ENCODE assay signal across 31 cellular contexts in the genomic region with DNA sequence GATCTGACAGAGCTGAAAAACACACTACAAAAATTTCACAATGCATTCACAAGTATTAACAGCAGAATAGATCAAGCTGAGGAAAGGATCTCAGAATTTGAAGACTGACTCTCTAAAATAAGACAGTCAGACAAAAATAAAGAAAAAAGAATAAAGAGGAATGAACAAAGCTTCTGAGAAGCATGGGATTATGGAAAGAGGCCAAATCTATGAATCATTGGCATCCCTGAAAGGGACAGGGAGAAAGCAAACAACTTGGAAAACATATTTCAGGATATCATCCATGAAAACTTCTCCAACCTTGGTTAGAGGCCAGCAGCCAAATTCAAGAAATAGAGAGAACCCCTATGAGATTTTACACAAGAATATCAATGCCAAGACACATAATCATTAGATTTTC.
DNase-seq lines count a peak whose midpoint lies in the region; ATAC-seq, FAIRE-seq and TF ChIP-seq lines count a peak whose summit lies in the region.
"Had no signal": no experiment of that assay in that cellular context is flagged by ENCODE, and none has a peak within 500 bp of the region (broad histone marks: within the 10 kb centered on the region; RNA-seq: fewer than 3 reads in every experiment).

No MANE protein-coding gene starts in this region.

- H3K4me1 ChIP-seq in endothelial cell of umbilical vein (ENCODE audit: control insufficient read depth, extremely low read depth, insufficient read depth, low read length): peaks cover 3% of the 10 kb centered on the region
- H3K4me1 ChIP-seq: BLaER1, gastrocnemius medialis, prostate gland, transverse colon had no signal

- H3K27ac Mint-ChIP-seq in HFFc6: no peak overlapping the region
- H3K27ac Mint-ChIP-seq in activated T-helper 1 cell treated with anti-CD3 and anti-CD28 coated beads, Interleukin-12 subunit alpha, Interleukin-12 subunit beta, Interleukin-2, Interleukin-4 antibody, amounts not matched to agents 30 ng/mL and 10 ng/mL and 1 ng/mL, durations not matched to agents 14 hours and 24 hours and 36 hours: no peak overlapping the region
- H3K27ac Mint-ChIP-seq: activated CD4-positive, alpha-beta memory T cell treated with anti-CD3 and anti-CD28 coated beads for 36 hours; naive thymus-derived CD8-positive, alpha-beta T cell had no signal

- intact Hi-C loops in endothelial cell of umbilical vein (cut with micrococcal nuclease): no loop called here
- intact Hi-C loops in activated T-helper 1 cell treated with anti-CD3 and anti-CD28 coated beads, Interleukin-12 subunit alpha, Interleukin-12 subunit beta, Interleukin-2, Interleukin-4 antibody, amounts not matched to agents 30 ng/mL and 10 ng/mL and 1 ng/mL, durations not matched to agents 14 hours and 24 hours and 36 hours (cut with micrococcal nuclease): no loop called here

- peaks cover 4% of the 10 kb centered on the region for H3K27me3 Mint-ChIP-seq in HFFc6 (ENCODE audit: insufficient read depth)
- no peaks in the 10 kb centered on the region for H3K27me3 Mint-ChIP-seq in activated T-helper 1 cell treated with anti-CD3 and anti-CD28 coated beads, Interleukin-12 subunit alpha, Interleukin-12 subunit beta, Interleukin-2, Interleukin-4 antibody, amounts not matched to agents 30 ng/mL and 10 ng/mL and 1 ng/mL, durations not matched to agents 14 hours and 24 hours and 36 hours (ENCODE audit: insufficient read depth)
- H3K27me3 Mint-ChIP-seq: activated CD4-positive, alpha-beta memory T cell treated with anti-CD3 and anti-CD28 coated beads for 36 hours had no signal

- H3K27ac ChIP-seq in endothelial cell of umbilical vein (ENCODE audit: insufficient read depth, low read depth, low read length): no peak overlapping the region
- H3K27ac ChIP-seq: BLaER1, brain microvascular endothelial cell, gastrocnemius medialis, hepatocyte, KMS-11, PC-9, prostate gland, transverse colon had no signal

- no peaks in the 10 kb centered on the region for H3K9me1 ChIP-seq in endothelial cell of umbilical vein (replicated peaks; ENCODE audit: control insufficient read depth, extremely low read depth, insufficient read depth, low read length)

- POLR2A ChIA-PET in endothelial cell of umbilical vein (lab: Charles Lee): no interaction called here

- no peak overlapping the region for H2AFZ ChIP-seq in endothelial cell of umbilical vein (ENCODE audit: low read depth, low read length)
- H2AFZ ChIP-seq: hepatocyte, PC-9 had no signal

- H3K4me3 Mint-ChIP-seq in HFFc6: no peak overlapping the region
- H3K4me3 Mint-ChIP-seq in activated T-helper 1 cell treated with anti-CD3 and anti-CD28 coated beads, Interleukin-12 subunit alpha, Interleukin-12 subunit beta, Interleukin-2, Interleukin-4 antibody, amounts not matched to agents 30 ng/mL and 10 ng/mL and 1 ng/mL, durations not matched to agents 14 hours and 24 hours and 36 hours: no peak overlapping the region
- H3K4me3 Mint-ChIP-seq: activated CD4-positive, alpha-beta memory T cell treated with anti-CD3 and anti-CD28 coated beads for 36 hours; naive thymus-derived CD8-positive, alpha-beta T cell had no signal

- no peaks in the 10 kb centered on the region for H3K36me3 ChIP-seq in endothelial cell of umbilical vein (ENCODE audit: control insufficient read depth in 2 of 2, extremely low read depth in 1 of 2, insufficient read depth in 2 of 2, low read length in 2 of 2)
- H3K36me3 ChIP-seq: BLaER1, brain microvascular endothelial cell, gastrocnemius medialis, prostate gland, transverse colon had no signal

- peaks cover 9% of the 10 kb centered on the region for H3K4me1 Mint-ChIP-seq in HFFc6 (ENCODE audit: low read depth)
- H3K4me1 Mint-ChIP-seq in activated T-helper 1 cell treated with anti-CD3 and anti-CD28 coated beads, Interleukin-12 subunit alpha, Interleukin-12 subunit beta, Interleukin-2, Interleukin-4 antibody, amounts not matched to agents 30 ng/mL and 10 ng/mL and 1 ng/mL, durations not matched to agents 14 hours and 24 hours and 36 hours (ENCODE audit: low read depth): no peaks in the 10 kb centered on the region
- H3K4me1 Mint-ChIP-seq: naive thymus-derived CD8-positive, alpha-beta T cell had no signal

- H4K20me1 ChIP-seq in endothelial cell of umbilical vein (replicated peaks; ENCODE audit: control insufficient read depth, extremely low read depth, insufficient read depth, low read length): no peaks in the 10 kb centered on the region
- H4K20me1 ChIP-seq: BLaER1 had no signal

- H3K9ac ChIP-seq in endothelial cell of umbilical vein (replicated peaks; ENCODE audit: extremely low read depth, insufficient read depth, low read length): no peak overlapping the region
- H3K9ac ChIP-seq: BLaER1, KMS-11 had no signal

- TF ChIP-seq CTCF in HFFc6 (IDR thresholded peaks at IDR 0.05) (no peak), endothelial cell of umbilical vein (IDR thresholded peaks at IDR 0.05; ENCODE audit: extremely low read depth in 1 of 2, insufficient read depth in 1 of 2, low read depth in 1 of 2, low read length in 2 of 2) (no peak)

- no TSS peak for BruUV-seq in endothelial cell of umbilical vein (replicated peaks; lab: Mats Ljungman, UMichigan)

- CTCF ChIA-PET in endothelial cell of umbilical vein (lab: Charles Lee): interaction anchor here (0.8 to 1.0 kb wide), 2 partner anchors 12 to 183 kb away, joined by 3 to 4 read pairs; no protein-coding TSS in a partner anchor

- FAIRE-seq in RCC 7860 (lab: Jason Lieb, UNC): peak; percentile 16
- FAIRE-seq in endothelial cell of umbilical vein (lab: Jason Lieb, UNC): peak; percentile 42

- dilution Hi-C loops in endothelial cell of umbilical vein (cut with MboI; ENCODE audit: extremely low pct_ligation_motif_present, low sequenced_read_pairs): no loop called here

- peaks cover 13% of the 10 kb centered on the region for H3K36me3 Mint-ChIP-seq in HFFc6 (ENCODE audit: low read depth)
- no peaks in the 10 kb centered on the region for H3K36me3 Mint-ChIP-seq in activated T-helper 1 cell treated with anti-CD3 and anti-CD28 coated beads, Interleukin-12 subunit alpha, Interleukin-12 subunit beta, Interleukin-2, Interleukin-4 antibody, amounts not matched to agents 30 ng/mL and 10 ng/mL and 1 ng/mL, durations not matched to agents 14 hours and 24 hours and 36 hours (ENCODE audit: low read depth)
- H3K36me3 Mint-ChIP-seq: activated CD4-positive, alpha-beta memory T cell treated with anti-CD3 and anti-CD28 coated beads for 36 hours; naive thymus-derived CD8-positive, alpha-beta T cell had no signal

- H3K9me3 ChIP-seq in endothelial cell of umbilical vein (replicated peaks; ENCODE audit: control insufficient read depth, insufficient read depth, low read length): no peaks in the 10 kb centered on the region
- H3K9me3 ChIP-seq: BLaER1, gastrocnemius medialis, prostate gland, transverse colon had no signal

- ATAC-seq in stimulated activated naive CD8-positive, alpha-beta T cell treated with anti-CD3 and anti-CD28 coated beads, Interleukin-15, Interleukin-2, amounts not matched to agents 100 U/mL and 50 U/mL, for 24 hours: no peak
- ATAC-seq: activated CD4-positive, CD25-positive, alpha-beta regulatory T cell treated with anti-CD3 and anti-CD28 coated beads, Interleukin-2, amount 50 U/mL, for 24 hours; gastrocnemius medialis; naive thymus-derived CD8-positive, alpha-beta T cell had no signal

- TF ChIP-seq POLR2A in endothelial cell of umbilical vein (IDR thresholded peaks at IDR 0.05; ENCODE audit: low read depth, low read length): no peak

- DNase-seq in HFFc6 (peak; percentile 34), RCC 7860 (ENCODE audit: low spot score) (no peak), endothelial cell of umbilical vein (ENCODE audit: low read depth, low spot score) (peak; percentile 60), renal cortical epithelial cell (ENCODE audit: low read depth) (peak; percentile 42), hepatic stellate cell (ENCODE audit: low spot score) (no peak)
- DNase-seq in stimulated activated naive CD8-positive, alpha-beta T cell treated with anti-CD3 and anti-CD28 coated beads, Interleukin-15, Interleukin-2, amounts not matched to agents 100 U/mL and 50 U/mL, for 24 hours: no peak
- DNase-seq in activated CD4-positive, alpha-beta T cell treated with anti-CD3 and anti-CD28 coated beads, Interleukin-2, amount 50 U/mL, for 4 hours: no peak
- no peak for DNase-seq in activated T-helper 1 cell treated with anti-CD3 and anti-CD28 coated beads, Interleukin-12 subunit alpha, Interleukin-12 subunit beta, Interleukin-2, Interleukin-4 antibody, amounts not matched to agents 30 ng/mL and 10 ng/mL and 1 ng/mL, durations not matched to agents 14 hours and 24 hours and 36 hours (ENCODE audit: low spot score)
- DNase-seq: activated CD4-positive, alpha-beta memory T cell treated with anti-CD3 and anti-CD28 coated beads for 36 hours; activated CD8-positive, alpha-beta memory T cell treated with anti-CD3 and anti-CD28 coated beads, Interleukin-2, amount 50 U/mL, for 4 hours; activated naive CD4-positive, alpha-beta T cell treated with Interleukin-2 at 50 U/mL for 16 hours; brain microvascular endothelial cell; effector CD8-positive, alpha-beta T cell; gastrocnemius medialis; GDM1; naive thymus-derived CD8-positive, alpha-beta T cell; NCI-H1436; NCI-H2081; NCI-H526; NK-92 treated with Interleukin-12 subunit alpha and Interleukin-12 subunit beta, amount 100 ng/mL, for 24 hours; PC-9; Right ventricle myocardium superior; stimulated activated CD4-positive, alpha-beta T cell treated with anti-CD3 and anti-CD28 coated beads, Interleukin-4, amount 100 ng/mL, for 24 hours; T-helper 2 cell; transverse colon had no signal

- H3K79me2 ChIP-seq in endothelial cell of umbilical vein (ENCODE audit: control insufficient read depth, insufficient read depth, low read length): no peaks in the 10 kb centered on the region
- H3K79me2 ChIP-seq: hepatocyte had no signal

- peaks cover 5% of the 10 kb centered on the region for H3K9me3 Mint-ChIP-seq in HFFc6
- H3K9me3 Mint-ChIP-seq in activated T-helper 1 cell treated with anti-CD3 and anti-CD28 coated beads, Interleukin-12 subunit alpha, Interleukin-12 subunit beta, Interleukin-2, Interleukin-4 antibody, amounts not matched to agents 30 ng/mL and 10 ng/mL and 1 ng/mL, durations not matched to agents 14 hours and 24 hours and 36 hours: peaks cover 14% of the 10 kb centered on the region

- no peaks in the 10 kb centered on the region for H3K27me3 ChIP-seq in endothelial cell of umbilical vein (ENCODE audit: control insufficient read depth in 2 of 2, insufficient read depth in 2 of 2, low read length in 2 of 2)
- H3K27me3 ChIP-seq: BLaER1, brain microvascular endothelial cell, gastrocnemius medialis, hepatocyte, transverse colon had no signal

- no peak overlapping the region for H3K4me3 ChIP-seq in endothelial cell of umbilical vein (replicated peaks in 1 of 3; ENCODE audit: insufficient read depth in 1 of 3, low read depth in 1 of 3, low read length in 3 of 3)
- H3K4me3 ChIP-seq: BLaER1, gastrocnemius medialis, hepatocyte, lung, PC-9, prostate gland, transverse colon had no signal

- H3K4me2 ChIP-seq in endothelial cell of umbilical vein (ENCODE audit: insufficient read depth, low read length): no peak overlapping the region
- H3K4me2 ChIP-seq: BLaER1, hepatocyte, KMS-11, PC-9 had no signal

TF ChIP-seq in endothelial cell of umbilical vein, 7 proteins besides CTCF, POLR2A, EP300 and RAD21 (continues in another document):
- TF ChIP-seq FOS (IDR thresholded peaks at IDR 0.05; ENCODE audit: borderline replicate concordance, insufficient read depth, low read length): peak; percentile 65
- no peak for TF ChIP-seq GATA2 (IDR thresholded peaks at IDR 0.05; ENCODE audit: insufficient read depth, insufficient read length, low read depth, low read length)

Comparison
In these comparisons a context has a peak if more than half of its experiments do, and no peak if none do; other contexts are left out.
1. DNase-seq: peak in HFFc6 (single experiment), endothelial cell of umbilical vein (single experiment) and renal cortical epithelial cell (single experiment); none in RCC 7860 (single experiment), stimulated activated naive CD8-positive, alpha-beta T cell treated with anti-CD3 and anti-CD28 coated beads, Interleukin-15, Interleukin-2, amounts not matched to agents 100 U/mL and 50 U/mL, for 24 hours (single experiment), activated CD4-positive, alpha-beta T cell treated with anti-CD3 and anti-CD28 coated beads, Interleukin-2, amount 50 U/mL, for 4 hours (0 of 2), activated T-helper 1 cell treated with anti-CD3 and anti-CD28 coated beads, Interleukin-12 subunit alpha, Interleukin-12 subunit beta, Interleukin-2, Interleukin-4 antibody, amounts not matched to agents 30 ng/mL and 10 ng/mL and 1 ng/mL, durations not matched to agents 14 hours and 24 hours and 36 hours (single experiment) and hepatic stellate cell (single experiment).